1 cellular context compared by ENCODE assay signal in genomic region chr2:230665263-230665691, GRCh38.
TF ChIP-seq lines count a peak whose summit lies in the region.

No MANE protein-coding gene starts in this region.

TF ChIP-seq in GM12878, 131 proteins besides CTCF, POLR2A, EP300 and RAD21 (continued from another document):
- TF ChIP-seq MYC (IDR thresholded peaks at IDR 0.05; ENCODE audit: insufficient read depth, insufficient read length, insufficient replicate concordance, low read length, severe bottlenecking) = no peak
- TF ChIP-seq TARDBP (IDR thresholded peaks at IDR 0.05; ENCODE audit: borderline replicate concordance) = no peak
- no peak for TF ChIP-seq E2F4 (IDR thresholded peaks at IDR 0.05; ENCODE audit: low read depth, low read length)
- no peak for TF ChIP-seq EZH2 (IDR thresholded peaks at IDR 0.05; ENCODE audit: borderline replicate concordance, control insufficient read depth, low read depth, low read length)
- no peak for TF ChIP-seq ESRRA (IDR thresholded peaks at IDR 0.05; ENCODE audit: low read length)
- no peak for TF ChIP-seq CREM (IDR thresholded peaks at IDR 0.05; ENCODE audit: low read depth)
- TF ChIP-seq SKIL (IDR thresholded peaks at IDR 0.05; ENCODE audit: low read depth, poor library complexity, severe bottlenecking) = peak; percentile 16
- no peak for TF ChIP-seq TAF1 (IDR thresholded peaks at IDR 0.05; ENCODE audit: borderline replicate concordance, low read depth, low read length)
- no peak for TF ChIP-seq SP1 (IDR thresholded peaks at IDR 0.05; ENCODE audit: low read depth, low read length)
- TF ChIP-seq RAD51 (IDR thresholded peaks at IDR 0.05) = peak; percentile 53
- TF ChIP-seq E4F1 (IDR thresholded peaks at IDR 0.05; ENCODE audit: borderline replicate concordance, partially characterized antibody) = no peak
- no peak for TF ChIP-seq TCF3 (IDR thresholded peaks at IDR 0.05; ENCODE audit: borderline replicate concordance, insufficient read depth, low read depth, low read length)
- no peak for TF ChIP-seq NFYA (IDR thresholded peaks at IDR 0.05; ENCODE audit: borderline replicate concordance, low read depth, low read length)
- no peak for TF ChIP-seq E2F8 (IDR thresholded peaks at IDR 0.05; ENCODE audit: low read depth, partially characterized antibody)
- TF ChIP-seq SUZ12 (IDR thresholded peaks at IDR 0.05; ENCODE audit: unreplicated experiment) = no peak
- no peak for TF ChIP-seq KAT2A (conservative IDR thresholded peaks at IDR 0.05; ENCODE audit: control insufficient read depth, low read depth, low read length)
- TF ChIP-seq GABPA (IDR thresholded peaks at IDR 0.05; ENCODE audit: low read depth) = no peak
- no peak for TF ChIP-seq SMAD5 (IDR thresholded peaks at IDR 0.05; ENCODE audit: low read depth)
- TF ChIP-seq RELA (IDR thresholded peaks at IDR 0.05; ENCODE audit: borderline replicate concordance, partially characterized antibody) = no peak
- TF ChIP-seq MXI1 (IDR thresholded peaks at IDR 0.05; ENCODE audit: low read depth, low read length) = 0 out of 2 replicates have a peak, but pooled peaks have one; percentile 15
- TF ChIP-seq HDAC2 (IDR thresholded peaks at IDR 0.05) = no peak
- TF ChIP-seq REST (IDR thresholded peaks at IDR 0.05; ENCODE audit: low read depth, low read length) = no peak
- TF ChIP-seq ATF7 (IDR thresholded peaks at IDR 0.05; ENCODE audit: low read depth) = no peak
- no peak for TF ChIP-seq TBL1XR1 (IDR thresholded peaks at IDR 0.05; ENCODE audit: low read depth, low read length)
- no peak for TF ChIP-seq BCLAF1 (IDR thresholded peaks at IDR 0.05)
- no peak for TF ChIP-seq CBX3 (IDR thresholded peaks at IDR 0.05; ENCODE audit: borderline replicate concordance, low read depth)
- TF ChIP-seq ZNF24 (IDR thresholded peaks at IDR 0.05) = peak; percentile 96
- TF ChIP-seq KDM1A (IDR thresholded peaks at IDR 0.05; ENCODE audit: borderline replicate concordance) = no peak
- 0 out of 2 replicates have a peak, but pooled peaks have one; percentile 57 for TF ChIP-seq MAX (IDR thresholded peaks at IDR 0.05; ENCODE audit: low read depth, low read length)
- no peak for TF ChIP-seq NBN (IDR thresholded peaks at IDR 0.05)
- TF ChIP-seq BCL11A (IDR thresholded peaks at IDR 0.05; ENCODE audit: low read depth, low read length) = 0 out of 2 replicates have a peak, but pooled peaks have one; percentile 24
- peak; percentile 71 for TF ChIP-seq ZNF687 (IDR thresholded peaks at IDR 0.05)
- TF ChIP-seq SREBF1 (IDR thresholded peaks at IDR 0.05; ENCODE audit: low read length) = no peak
- TF ChIP-seq NR2C2 (IDR thresholded peaks at IDR 0.05; ENCODE audit: borderline replicate concordance, control insufficient read depth, insufficient read length, low read depth) = no peak
- no peak for TF ChIP-seq IRF3 (IDR thresholded peaks at IDR 0.05)
TF ChIP-seq in GM12878: peak in this region for 11.
